In the genomic region with DNA sequence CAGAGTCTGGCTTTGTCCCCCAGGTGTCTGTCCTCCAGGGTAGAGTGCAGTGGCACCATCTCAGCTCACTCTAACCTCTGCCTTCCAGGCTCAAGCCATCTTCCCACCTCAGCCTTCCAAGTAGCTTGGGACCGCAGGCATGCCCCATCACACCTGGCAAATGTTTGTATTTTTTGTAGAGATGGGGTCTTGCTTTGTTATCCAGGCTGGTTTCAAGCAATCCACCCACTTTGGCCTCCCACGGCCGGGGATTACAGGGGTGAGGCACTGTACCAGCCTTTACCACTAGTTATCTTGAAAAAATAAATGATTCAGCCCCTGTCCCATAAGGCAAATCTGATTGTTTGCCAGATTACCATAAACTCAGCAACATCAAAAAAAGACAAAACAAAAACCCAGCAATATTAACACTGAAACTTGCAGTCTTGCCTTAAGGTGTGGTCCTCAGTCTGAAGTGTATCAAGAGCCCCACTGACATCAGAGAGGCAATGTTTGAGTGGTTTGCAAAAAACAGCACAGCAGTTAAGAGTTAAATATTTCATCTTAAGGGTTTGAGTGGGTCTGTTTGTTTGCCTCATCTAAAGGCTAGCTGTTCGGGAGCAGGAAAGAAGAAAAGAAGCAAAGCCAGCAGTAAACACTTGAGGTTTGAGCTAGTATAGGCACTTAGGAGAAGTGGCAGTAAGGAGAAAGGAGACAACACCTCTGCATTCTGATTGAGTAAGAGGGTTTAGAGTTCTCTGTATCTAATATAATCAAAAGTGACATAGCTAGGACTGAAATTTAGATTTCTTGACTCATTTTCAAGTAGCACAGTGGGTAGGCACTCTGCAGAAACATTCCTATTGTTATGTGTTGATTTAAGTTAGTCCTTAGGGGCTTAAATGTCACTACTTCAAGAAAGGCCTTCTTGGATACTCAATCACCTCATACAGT, we compare ENCODE assay signal across 8 cellular contexts. TPM values are rescaled to one million over a fixed set of nuclear protein-coding genes. Genes with fewer than 3 reads are reported as not detected.
DNase-seq lines count a peak whose midpoint lies in the region; ATAC-seq, FAIRE-seq and TF ChIP-seq lines count a peak whose summit lies in the region.
"Had no signal": no experiment of that assay in that cellular context is flagged by ENCODE, and none has a peak within 500 bp of the region (broad histone marks: within the 10 kb centered on the region; RNA-seq: fewer than 3 reads in every experiment).

No MANE protein-coding gene starts in this region.

- H3K4me1 Mint-ChIP-seq in naive thymus-derived CD8-positive, alpha-beta T cell: peaks cover 33 to 79% (median 72%) of the 10 kb centered on the region in 4 donors

- H3K4me3 ChIP-seq in HAP-1 (no peak overlapping the region), small intestine (ENCODE audit: low read depth in 1 of 2, low read length in 2 of 2) (no peak overlapping the region), transverse colon (no peak overlapping the region), BE2C (ENCODE audit: low read depth, low read length) (no peak overlapping the region)

- no peaks in the 10 kb centered on the region for H3K27me3 ChIP-seq in HAP-1 (ENCODE audit: low read depth)
- H3K27me3 ChIP-seq in small intestine (ENCODE audit: control insufficient read depth in 2 of 2, insufficient read depth in 2 of 2, low read length in 2 of 2): no peaks in the 10 kb centered on the region
- no peaks in the 10 kb centered on the region for H3K27me3 ChIP-seq in transverse colon
- H3K27me3 ChIP-seq in BE2C: no peaks in the 10 kb centered on the region

- H3K27ac ChIP-seq in small intestine (ENCODE audit: low read depth in 1 of 2, low read length in 1 of 2): no peak overlapping the region
- no peak overlapping the region for H3K27ac ChIP-seq in transverse colon

- no peak for FAIRE-seq in small intestine (lab: Jason Lieb, UNC)

- H3K9me3 Mint-ChIP-seq in activated naive CD4-positive, alpha-beta T cell treated with anti-CD3 and anti-CD28 coated beads, Interleukin-2, amount 50 U/mL, for 72 hours: no peaks in the 10 kb centered on the region
- H3K9me3 Mint-ChIP-seq in naive thymus-derived CD8-positive, alpha-beta T cell: no peaks in the 10 kb centered on the region

- in situ Hi-C loops in HAP-1 (cut with MboI; ENCODE audit: low sequenced_read_pairs) (no loop called here), transverse colon (cut with MboI; ENCODE audit: low pct_ligation_motif_present in 1 of 4, low pct_unique_long_range_greater_than_20kb in 1 of 4, low sequenced_read_pairs in 3 of 4) (no loop called here)

- peak; percentile 39 to 77 for ATAC-seq in activated naive CD4-positive, alpha-beta T cell treated with anti-CD3 and anti-CD28 coated beads, Interleukin-2, amount 50 U/mL, for 72 hours
- no peak for ATAC-seq in naive thymus-derived CD8-positive, alpha-beta T cell

- H3K9me3 ChIP-seq in HAP-1 (no peaks in the 10 kb centered on the region), small intestine (ENCODE audit: control insufficient read depth, low read depth) (no peaks in the 10 kb centered on the region), transverse colon (no peaks in the 10 kb centered on the region), BE2C (no peaks in the 10 kb centered on the region)

- H3K4me1 ChIP-seq in HAP-1 (peaks cover 37% of the 10 kb centered on the region), small intestine (ENCODE audit: control insufficient read depth in 2 of 2, insufficient read depth in 1 of 2, low read depth in 1 of 2, low read length in 1 of 2) (peaks cover 2 to 5% of the 10 kb centered on the region in 2 donors), transverse colon (peaks cover 0 to 11% (median 3%) of the 10 kb centered on the region in 4 donors), BE2C (no peaks in the 10 kb centered on the region)

- H3K36me3 Mint-ChIP-seq in activated naive CD4-positive, alpha-beta T cell treated with anti-CD3 and anti-CD28 coated beads, Interleukin-2, amount 50 U/mL, for 72 hours: no peaks in the 10 kb centered on the region
- H3K36me3 Mint-ChIP-seq in naive thymus-derived CD8-positive, alpha-beta T cell: no peaks in the 10 kb centered on the region

- POLR2A ChIA-PET in naive thymus-derived CD8-positive, alpha-beta T cell (lab: Charles Lee): no interaction called here

- H3K4me3 Mint-ChIP-seq in naive thymus-derived CD8-positive, alpha-beta T cell: peak overlapping the region in 6 of 10 donors; percentile 28 to 39 (median 32)

- TF ChIP-seq CTCF in transverse colon (IDR thresholded peaks at IDR 0.05) (no peak), BE2C (IDR thresholded peaks at IDR 0.05; ENCODE audit: low read depth, low read length) (no peak)

- TF ChIP-seq EP300 in transverse colon (IDR thresholded peaks at IDR 0.05; ENCODE audit: low read depth): no peak

- intact Hi-C loops in transverse colon (cut with DNase I; ENCODE audit: low total_unique reads): no loop called here

- WGBS in small intestine, 3 donors: 66 to 79% (median 77%) methylated on average over 4 of the region's 4 CpGs
- WGBS in transverse colon (ENCODE audit: low coverage in 1 of 2), 2 donors: 31 to 77% methylated on average over 1 to 4 of the region's 4 CpGs

- no peaks in the 10 kb centered on the region for H3K36me3 ChIP-seq in HAP-1 (replicated peaks)
- H3K36me3 ChIP-seq in small intestine (ENCODE audit: control insufficient read depth in 2 of 2, insufficient read depth in 2 of 2, low read length in 2 of 2): no peaks in the 10 kb centered on the region
- H3K36me3 ChIP-seq in transverse colon: no peaks in the 10 kb centered on the region
- no peaks in the 10 kb centered on the region for H3K36me3 ChIP-seq in BE2C

- peak overlapping the region in 1 of 2 donors; percentile 1 for H3K27ac Mint-ChIP-seq in activated naive CD4-positive, alpha-beta T cell treated with anti-CD3 and anti-CD28 coated beads, Interleukin-2, amount 50 U/mL, for 72 hours
- peak overlapping the region in 7 of 10 donors; percentile 47 to 79 (median 75) for H3K27ac Mint-ChIP-seq in naive thymus-derived CD8-positive, alpha-beta T cell

- no peaks in the 10 kb centered on the region for H3K27me3 Mint-ChIP-seq in naive thymus-derived CD8-positive, alpha-beta T cell

- TF ChIP-seq POLR2A in transverse colon (IDR thresholded peaks at IDR 0.05): no peak

- DNase-seq in DMS79 treated with DMSO at 0.1 percent for 48 hours (lab: John Stamatoyannopoulos, UW) (peak; percentile 84), HAP-1 (ENCODE audit: low spot score in 2 of 2) (peak; percentile 23 to 66), small intestine (no peak), transverse colon (no peak), BE2C (no peak)
- no peak for DNase-seq in activated naive CD4-positive, alpha-beta T cell treated with anti-CD3 and anti-CD28 coated beads, Interleukin-2, amount 50 U/mL, for 72 hours (ENCODE audit: low spot score in 2 of 2)
- no peak for DNase-seq in naive thymus-derived CD8-positive, alpha-beta T cell
- DNase-seq: NK-92 treated with Interleukin-12 subunit alpha and Interleukin-12 subunit beta, amount 100 ng/mL, for 24 hours had no signal

RNA-seq across cellular contexts. Expression of a gene that starts 26.3 kb away (rescaled TPM):
- 100 to 1,000 TPM; 181 to 200 TPM for total RNA-seq in activated naive CD4-positive, alpha-beta T cell treated with anti-CD3 and anti-CD28 coated beads, Interleukin-2, amount 50 U/mL, for 72 hours
- total RNA-seq in naive thymus-derived CD8-positive, alpha-beta T cell: 100 to 1,000 TPM; 108 to 109 TPM
- polyA plus RNA-seq in naive thymus-derived CD8-positive, alpha-beta T cell: 10 to 100 TPM; 25.5 to 31.0 (median 26.0) TPM
- 10 to 100 TPM in 1 of 3 donors, 1 to 10 TPM in 2; 4.0 to 13.6 (median 4.6) TPM for polyA plus RNA-seq in small intestine
- 100 to 1,000 TPM in 1 of 4 donors, 10 to 100 TPM in 3; 27.3 to 312 (median 42.3) TPM for total RNA-seq in transverse colon
- 8.4 TPM for polyA plus RNA-seq in BE2C (2012; ENCODE audit: insufficient read depth, insufficient read length, low read depth)

RNA-seq across cellular contexts. Expression of a gene that starts 39.1 kb away (rescaled TPM):
- 10 to 100 TPM; 39.7 to 78.1 TPM for total RNA-seq in activated naive CD4-positive, alpha-beta T cell treated with anti-CD3 and anti-CD28 coated beads, Interleukin-2, amount 50 U/mL, for 72 hours
- 10 to 100 TPM; 51.8 to 57.8 TPM for total RNA-seq in naive thymus-derived CD8-positive, alpha-beta T cell
- 10 to 100 TPM; 40.4 to 49.8 (median 40.9) TPM for polyA plus RNA-seq in naive thymus-derived CD8-positive, alpha-beta T cell
- polyA plus RNA-seq in small intestine: 10 to 100 TPM; 25.0 to 32.7 (median 30.5) TPM
- total RNA-seq in transverse colon: 10 to 100 TPM; 13.1 to 47.2 (median 31.9) TPM
- polyA plus RNA-seq in BE2C (2012; ENCODE audit: insufficient read depth, insufficient read length, low read depth): 29.3 TPM

Comparison
In these comparisons a context has a peak if more than half of its experiments do, and no peak if none do; other contexts are left out.
1. DNase-seq: peak in DMS79 treated with DMSO at 0.1 percent for 48 hours (single experiment) and HAP-1 (2 of 2); none in activated naive CD4-positive, alpha-beta T cell treated with anti-CD3 and anti-CD28 coated beads, Interleukin-2, amount 50 U/mL, for 72 hours (0 of 2), naive thymus-derived CD8-positive, alpha-beta T cell (0 of 10), small intestine (single experiment), transverse colon (single experiment) and BE2C (single experiment).
2. ATAC-seq: peak in activated naive CD4-positive, alpha-beta T cell treated with anti-CD3 and anti-CD28 coated beads, Interleukin-2, amount 50 U/mL, for 72 hours (2 of 2); none in naive thymus-derived CD8-positive, alpha-beta T cell (0 of 2).